In the genomic region with DNA sequence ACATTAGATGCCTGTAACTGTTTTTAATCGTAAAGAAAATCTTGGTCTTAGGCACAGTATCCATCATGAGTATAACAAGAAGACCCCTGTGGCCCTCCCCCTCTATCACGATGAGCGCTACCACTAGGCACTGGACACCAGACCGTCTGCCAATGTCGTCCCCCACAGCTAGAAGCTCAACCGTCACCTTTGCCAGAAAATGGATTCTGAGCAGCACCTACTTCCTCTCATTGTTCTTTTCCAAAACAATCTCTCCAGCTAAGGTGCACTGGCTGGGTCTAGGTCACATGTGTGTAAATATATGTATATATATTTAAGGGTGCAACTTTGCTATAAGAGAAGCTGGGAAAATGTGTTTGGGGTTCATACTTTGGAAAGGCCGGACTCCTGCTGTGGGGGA, we compare ENCODE assay signal across 28 cellular contexts. TPM values are rescaled to one million over a fixed set of nuclear protein-coding genes. Genes with fewer than 3 reads are reported as not detected.
A peak's percentile ranks its signal among the peaks of the same experiment; 100 is the strongest.
DNase-seq lines count a peak whose midpoint lies in the region; ATAC-seq, FAIRE-seq and TF ChIP-seq lines count a peak whose summit lies in the region.
"Had no signal": no experiment of that assay in that cellular context is flagged by ENCODE, and none has a peak within 500 bp of the region (broad histone marks: within the 10 kb centered on the region; RNA-seq: fewer than 3 reads in every experiment).

No MANE protein-coding gene starts in this region.

- H3K56ac ChIP-seq in IMR-90 (ENCODE audit: extremely low read depth, insufficient read depth, low read length) (no peak overlapping the region), H1 (replicated peaks; ENCODE audit: insufficient read length, low read depth, low read length) (no peak overlapping the region)

- H3K9me1 ChIP-seq in IMR-90 (ENCODE audit: insufficient read depth, low read length), result peaks cover 5% of the 10 kb centered on the region; the same call in 1 of the 2 replicates

- H3K36me3 Mint-ChIP-seq in naive thymus-derived CD8-positive, alpha-beta T cell, result no peaks in the 10 kb centered on the region
- H3K36me3 Mint-ChIP-seq: CD14-positive monocyte; CD4-positive, alpha-beta memory T cell; CD4-positive, CD25-positive, alpha-beta regulatory T cell had no signal

- no peak overlapping the region for H2BK120ac ChIP-seq in IMR-90 (ENCODE audit: low read depth, low read length)
- no peak overlapping the region for H2BK120ac ChIP-seq in H1 (replicated peaks; ENCODE audit: low read depth, low read length)

- H2AFZ ChIP-seq in IMR-90 (replicated peaks; ENCODE audit: low read length, poor library complexity) (no peak overlapping the region), H1 (ENCODE audit: low read length) (0 out of 2 replicates have a peak overlapping the region, but pooled peaks have one; percentile 36)

- H3K18ac ChIP-seq in IMR-90 (ENCODE audit: low read depth, low read length), result no peak overlapping the region
- H3K18ac ChIP-seq in H1 (ENCODE audit: extremely low read depth, low read length), result no peak overlapping the region

- H3K9me3 ChIP-seq in IMR-90 (ENCODE audit: control insufficient read depth, insufficient read depth, low read length) (no peaks in the 10 kb centered on the region), H1 (ENCODE audit: insufficient read depth in 2 of 2, low read depth in 1 of 2, low read length in 1 of 2) (no peaks in the 10 kb centered on the region)
- H3K9me3 ChIP-seq: BE2C, BLaER1 had no signal

- no peaks in the 10 kb centered on the region for H3K79me2 ChIP-seq in H1 (ENCODE audit: control insufficient read depth in 1 of 2, insufficient read depth in 2 of 2, low read length in 2 of 2)

- H4K8ac ChIP-seq in IMR-90 (ENCODE audit: low read depth in 2 of 2, low read length in 2 of 2), result no peak overlapping the region
- no peak overlapping the region for H4K8ac ChIP-seq in H1 (ENCODE audit: extremely low read depth, insufficient read depth, low read length)

- H3K14ac ChIP-seq in IMR-90 (replicated peaks; ENCODE audit: low read depth, low read length) (no peak overlapping the region), H1 (ENCODE audit: insufficient read length) (no peak overlapping the region)

- H2BK15ac ChIP-seq in IMR-90 (ENCODE audit: low read depth, low read length) (no peak overlapping the region), H1 (ENCODE audit: low read length) (no peak overlapping the region)

- H3K4me3 ChIP-seq in IMR-90 (ENCODE audit: insufficient read depth, low read depth, low read length) (no peak overlapping the region), H1 (ENCODE audit: extremely low read depth in 1 of 4, insufficient read depth in 2 of 4, low read depth in 3 of 4, low read length in 4 of 4) (no peak overlapping the region)
- H3K4me3 ChIP-seq: BLaER1, GM12878 had no signal

- POLR2A ChIA-PET in IMR-90 (lab: Charles Lee; ENCODE audit: unreplicated experiment) (no interaction called here), H1 (lab: Charles Lee; ENCODE audit: partially characterized antibody) (no interaction called here)
- POLR2A ChIA-PET in naive thymus-derived CD8-positive, alpha-beta T cell (lab: Charles Lee), result no interaction called here

- no peak overlapping the region for H2BK12ac ChIP-seq in H1 (ENCODE audit: low read depth, low read length)

- no peak for TF ChIP-seq POLR2A in IMR-90 (IDR thresholded peaks at IDR 0.05; ENCODE audit: low read depth, low read length)
- TF ChIP-seq POLR2A in H1 (IDR thresholded peaks at IDR 0.05; ENCODE audit: control extremely low read depth in 1 of 2, low read depth in 2 of 2, low read length in 2 of 2), result no peak

- no peak overlapping the region for H2BK20ac ChIP-seq in IMR-90 (ENCODE audit: low read depth, low read length)
- no peak overlapping the region for H2BK20ac ChIP-seq in H1 (ENCODE audit: low read length)

- H3K27ac ChIP-seq in IMR-90 (ENCODE audit: insufficient read depth, low read length), result no peak overlapping the region
- no peak overlapping the region for H3K27ac ChIP-seq in H1 (ENCODE audit: low read depth, low read length)
- H3K27ac ChIP-seq: BLaER1 had no signal

- intact Hi-C loops in IMR-90 (cut with micrococcal nuclease), result no loop called here

- H2BK5ac ChIP-seq in IMR-90 (ENCODE audit: low read depth, low read length, poor library complexity, severe bottlenecking), result no peak overlapping the region
- H2BK5ac ChIP-seq in H1 (ENCODE audit: low read depth, low read length), result no peak overlapping the region

- H3K9ac ChIP-seq in IMR-90 (ENCODE audit: low read depth, low read length) (no peak overlapping the region), H1 (replicated peaks in 1 of 4; ENCODE audit: extremely low read depth in 1 of 4, low read depth in 3 of 4, low read length in 3 of 4) (no peak overlapping the region)
- H3K9ac ChIP-seq: BLaER1 had no signal

- in situ Hi-C loops in IMR-90 (cut with MboI; ENCODE audit: low sequenced_read_pairs), result loop anchor here (25.0 kb wide), 1 partner anchor 396 kb away; no protein-coding TSS in a partner anchor

- H3K27ac Mint-ChIP-seq in naive thymus-derived CD8-positive, alpha-beta T cell, result no peak overlapping the region
- H3K27ac Mint-ChIP-seq: CD14-positive monocyte; CD4-positive, alpha-beta memory T cell; CD4-positive, CD25-positive, alpha-beta regulatory T cell; CD8-positive, alpha-beta memory T cell had no signal

- no peak for FAIRE-seq in H1 (lab: Jason Lieb, UNC)
- FAIRE-seq: A204.1, D721Med, GM12878, GM12892, GM18507 had no signal

- H3K4ac ChIP-seq in IMR-90 (ENCODE audit: low read depth, low read length), result no peak overlapping the region
- H3K4ac ChIP-seq in H1 (replicated peaks; ENCODE audit: insufficient read length, low read depth, low read length), result no peak overlapping the region

- BruUV-seq in IMR-90 (replicated peaks; lab: Mats Ljungman, UMichigan), result no TSS peak

- H3K79me1 ChIP-seq in IMR-90 (ENCODE audit: low read depth in 1 of 2, low read length in 2 of 2), result no peaks in the 10 kb centered on the region
- no peaks in the 10 kb centered on the region; the same call in 1 of the 2 replicates for H3K79me1 ChIP-seq in H1 (ENCODE audit: low read depth, low read length)

- TF ChIP-seq CTCF in IMR-90 (conservative IDR thresholded peaks at IDR 0.05; ENCODE audit: low read depth, low read length) (no peak), H1 (IDR thresholded peaks at IDR 0.05; ENCODE audit: control extremely low read depth in 1 of 3, insufficient read depth in 1 of 3, low read depth in 1 of 3, low read length in 3 of 3) (no peak)

- no peak for ATAC-seq in IMR-90 (ENCODE audit: low read depth)
- no peak for ATAC-seq in naive thymus-derived CD8-positive, alpha-beta T cell
- ATAC-seq: GM12878 had no signal

- no peaks in the 10 kb centered on the region for H3K36me3 ChIP-seq in IMR-90 (ENCODE audit: control insufficient read depth, insufficient read depth, low read length)
- H3K36me3 ChIP-seq in H1 (ENCODE audit: control insufficient read depth in 2 of 4, insufficient read depth in 4 of 4, low read length in 3 of 4), result no peaks in the 10 kb centered on the region
- H3K36me3 ChIP-seq: BE2C, BLaER1 had no signal

- H2AK5ac ChIP-seq in IMR-90 (ENCODE audit: low read depth, low read length) (no peak overlapping the region), H1 (ENCODE audit: low read depth, low read length) (no peak overlapping the region; the same call in 1 of the 2 replicates)

- WGBS in IMR-90 (ENCODE audit: extremely low coverage in 2 of 2, insufficient read length in 1 of 2), 2 experiments, result 100% methylated on average over 1 of the region's 7 CpGs; no CpG with 5 or more reads in 1 of the 2 experiments
- WGBS in H1 (ENCODE audit: extremely low coverage in 1 of 2, insufficient coverage in 1 of 2, insufficient read length in 1 of 2, insufficient replicate concordance in 2 of 2, low coverage in 1 of 2, low lambda C conversion rate in 2 of 2, missing lambda C conversion rate in 1 of 2), 2 experiments, result 95% methylated on average over 7 of the region's 7 CpGs; no CpG with 5 or more reads in 1 of the 2 experiments

- no peak overlapping the region for H2AK9ac ChIP-seq in IMR-90 (replicated peaks; ENCODE audit: low read depth, low read length, poor library complexity)

- no peak for TF ChIP-seq EP300 in H1 (IDR thresholded peaks at IDR 0.05; ENCODE audit: borderline replicate concordance in 1 of 2, low read depth in 2 of 2, low read length in 2 of 2)

- no peaks in the 10 kb centered on the region for H4K20me1 ChIP-seq in IMR-90 (ENCODE audit: insufficient read depth, low read length)
- no peaks in the 10 kb centered on the region for H4K20me1 ChIP-seq in H1 (replicated peaks in 1 of 2; ENCODE audit: control insufficient read depth in 1 of 2, insufficient read depth in 2 of 2, low read length in 2 of 2)
- H4K20me1 ChIP-seq: BLaER1 had no signal

- dilution Hi-C loops in IMR-90 (cut with HindIII; ENCODE audit: low sequenced_read_pairs, unreplicated experiment), result no loop called here

- H3K4me3 Mint-ChIP-seq in naive thymus-derived CD8-positive, alpha-beta T cell, result no peak overlapping the region
- H3K4me3 Mint-ChIP-seq: CD14-positive monocyte; CD4-positive, alpha-beta memory T cell; CD4-positive, CD25-positive, alpha-beta regulatory T cell; CD8-positive, alpha-beta memory T cell had no signal

- no peak overlapping the region for H4K91ac ChIP-seq in IMR-90 (ENCODE audit: insufficient read depth, low read depth, low read length)
- no peak overlapping the region for H4K91ac ChIP-seq in H1 (replicated peaks; ENCODE audit: insufficient read length, low read length)

- H4K5ac ChIP-seq in IMR-90 (ENCODE audit: low read depth, low read length), result 0 out of 2 replicates have a peak overlapping the region, but pooled peaks have one; percentile 9
- no peak overlapping the region for H4K5ac ChIP-seq in H1 (ENCODE audit: insufficient read length, low read depth, low read length)

- no peak for TF ChIP-seq RAD21 in IMR-90 (IDR thresholded peaks at IDR 0.05; ENCODE audit: low read length)
- TF ChIP-seq RAD21 in H1 (IDR thresholded peaks at IDR 0.05 in 1 of 2, conservative IDR thresholded peaks at IDR 0.05 in 1 of 2; ENCODE audit: low read depth in 2 of 2, low read length in 2 of 2), result no peak

- H3K4me1 ChIP-seq in IMR-90 (ENCODE audit: control insufficient read depth, insufficient read depth, low read length) (peaks cover 7% of the 10 kb centered on the region), H1 (replicated peaks in 1 of 4; ENCODE audit: control insufficient read depth in 3 of 4, insufficient read depth in 4 of 4, low read length in 3 of 4) (peaks cover 0 to 9% (median 0%) of the 10 kb centered on the region in 4 experiments; a peak in 1 of 7 replicates)
- H3K4me1 ChIP-seq: BE2C, BLaER1 had no signal

- CTCF ChIA-PET in IMR-90 (lab: Yijun Ruan, JAX), result interaction anchor here (1.0 to 1.2 kb wide), 2 partner anchors 69 to 72 kb away, joined by 3 to 5 read pairs; no protein-coding TSS in a partner anchor
- CTCF ChIA-PET in H1 (lab: Charles Lee; ENCODE audit: partially characterized antibody), result interaction anchor here (1.0 to 1.6 kb wide), 2 partner anchors 15 to 71 kb away, joined by 3 to 6 read pairs; no protein-coding TSS in a partner anchor

- H3K9me3 Mint-ChIP-seq in naive thymus-derived CD8-positive, alpha-beta T cell, result no peaks in the 10 kb centered on the region
- H3K9me3 Mint-ChIP-seq: CD14-positive monocyte had no signal

- peaks cover 0 to 1% (median 0%) of the 10 kb centered on the region in 4 donors for H3K4me1 Mint-ChIP-seq in naive thymus-derived CD8-positive, alpha-beta T cell
- H3K4me1 Mint-ChIP-seq: CD8-positive, alpha-beta memory T cell had no signal

- no peaks in the 10 kb centered on the region; the same call in 1 of the 2 replicates for H3K23me2 ChIP-seq in H1 (ENCODE audit: low read depth, low read length)

- no peak overlapping the region for H3K23ac ChIP-seq in IMR-90 (ENCODE audit: low read depth, low read length)
- H3K23ac ChIP-seq in H1 (ENCODE audit: insufficient read length), result no peak overlapping the region

- H3K27me3 ChIP-seq in IMR-90 (ENCODE audit: control insufficient read depth, insufficient read depth, low read length), result no peaks in the 10 kb centered on the region
- H3K27me3 ChIP-seq in H1 (replicated peaks in 1 of 4; ENCODE audit: control insufficient read depth in 3 of 4, extremely low read depth in 1 of 4, insufficient read depth in 3 of 4, low read length in 3 of 4), result no peaks in the 10 kb centered on the region
- H3K27me3 ChIP-seq: BE2C, BLaER1 had no signal

- peaks cover 0 to 4% (median 0%) of the 10 kb centered on the region in 5 donors for H3K27me3 Mint-ChIP-seq in naive thymus-derived CD8-positive, alpha-beta T cell

- DNase-seq in IMR-90, result no peak
- peak; percentile 51 for DNase-seq in dermis blood vessel endothelial cell
- DNase-seq in H1 (ENCODE audit: low read depth in 1 of 2, low spot score in 2 of 2), result no peak
- peak; percentile 41 to 74 for DNase-seq in lung microvascular endothelial cell (ENCODE audit: low read depth in 2 of 2)
- DNase-seq in DMS153 (lab: John Stamatoyannopoulos, UW), result no peak
- no peak for DNase-seq in anterior cingulate cortex (lab: John Stamatoyannopoulos, UW)
- no peak for DNase-seq in LoVo (ENCODE audit: low spot score)
- DNase-seq in naive thymus-derived CD8-positive, alpha-beta T cell, result no peak
- DNase-seq: 8988T; ACHN; BE2C; C1 segment of cervical spinal cord; CD4-positive, alpha-beta memory T cell; CD4-positive, CD25-positive, alpha-beta regulatory T cell; CD8-positive, alpha-beta memory T cell; COR-L47; DMS53; DMS79; DND-41; EL; GDM1 had no signal

- H3K4me2 ChIP-seq in IMR-90 (ENCODE audit: low read depth, low read length) (no peak overlapping the region), H1 (ENCODE audit: insufficient read depth in 1 of 2, low read depth in 2 of 2, low read length in 2 of 2) (no peak overlapping the region)
- H3K4me2 ChIP-seq: BLaER1 had no signal

RNA-seq across cellular contexts. Expression of a gene that starts 15.7 kb away (rescaled TPM):
- total RNA-seq in IMR-90 (2012; rRNA removed) (33.6 and 42.7 TPM in 2 replicates), dermis blood vessel endothelial cell (11.7 and 15.5 TPM in 2 replicates), lung microvascular endothelial cell (5.7 and 11.9 TPM in 2 replicates)
- polyA plus RNA-seq in IMR-90 (2012; rRNA removed) (35.0 and 38.4 TPM in 2 replicates), H1 (2011; rRNA removed) (26.0 and 36.2 TPM in 2 replicates)
- polyA plus RNA-seq in IMR-90 (2012; cell fraction: cytosol; rRNA removed), result 14.1 and 16.7 TPM in 2 replicates
- 15.5 and 49.1 TPM in 2 replicates for polyA plus RNA-seq in IMR-90 (2012; cell fraction: nucleus; rRNA removed; ENCODE audit: low replicate concordance)
- 21.5 and 27.6 TPM in 2 replicates for total RNA-seq in H1 (2021; fragmentation: NEBNext Ultra II Directional; extraction: Animal tissue kit (Norgen Biotek cat#: 25700))
- 35.4 TPM for polyA plus RNA-seq in H1 (2011; cell fraction: cytosol; rRNA removed)
- polyA plus RNA-seq in H1 (2011; cell fraction: nucleus; rRNA removed), result 54.6 TPM
- polyA plus RNA-seq in H1 (2012, experiment 1 of 2), result 25.0 to 30.5 TPM (median 29.4 TPM) in 4 replicates
- polyA plus RNA-seq in H1 (2012, experiment 2 of 2), result 14.7 TPM
- 8.8 TPM for polyA plus RNA-seq in H1 (2013, experiment 1 of 2)
- polyA plus RNA-seq in H1 (2013, experiment 2 of 2), result 8.3 TPM
- polyA minus RNA-seq in H1 (2011; rRNA and poly(A)+ RNA removed), result 62.9 and 71.9 TPM in 2 replicates
- 32.3 TPM for polyA minus RNA-seq in H1 (2011; cell fraction: cytosol; rRNA and poly(A)+ RNA removed)
- polyA minus RNA-seq in H1 (2011; cell fraction: nucleus; rRNA and poly(A)+ RNA removed), result 69.2 TPM
- 10 to 100 TPM; 40.2 to 40.6 TPM for total RNA-seq in naive thymus-derived CD8-positive, alpha-beta T cell
- polyA plus RNA-seq in naive thymus-derived CD8-positive, alpha-beta T cell, result 10 to 100 TPM; 36.4 to 43.8 (median 36.8) TPM

Comparison
In these comparisons a context has a peak if more than half of its experiments do, and no peak if none do; other contexts are left out.
1. DNase-seq: peak in dermis blood vessel endothelial cell (single experiment) and lung microvascular endothelial cell (2 of 2); none in IMR-90 (single experiment), H1 (0 of 2), DMS153 (single experiment), anterior cingulate cortex (0 of 58), LoVo (single experiment) and naive thymus-derived CD8-positive, alpha-beta T cell (0 of 10).